In the genomic region with DNA sequence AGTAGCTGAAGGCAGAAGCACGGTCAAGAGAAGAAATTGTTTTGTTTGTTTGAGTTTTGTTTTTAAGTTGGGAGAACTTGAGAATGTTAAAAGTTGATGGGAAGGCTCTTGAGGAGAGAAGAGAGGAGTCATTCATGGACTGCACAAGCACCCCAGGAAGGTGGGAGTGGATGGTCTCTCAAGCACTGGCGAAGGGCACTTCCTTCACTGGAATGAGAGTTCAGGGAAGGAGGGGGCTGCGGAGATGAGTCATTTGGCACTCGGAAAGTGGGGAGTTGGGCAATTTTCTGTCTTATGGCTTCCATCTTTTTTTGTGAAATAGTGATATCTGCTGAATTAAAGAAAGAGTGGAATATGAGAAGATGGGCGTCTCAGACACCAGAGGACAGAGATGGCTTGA, we compare ENCODE assay signal across 24 cellular contexts.
"Had no signal": no experiment of that assay in that cellular context is flagged by ENCODE, and none has a peak within 500 bp of the region (broad histone marks: within the 10 kb centered on the region; RNA-seq: fewer than 3 reads in every experiment).

No MANE protein-coding gene starts in this region.

- H3K9me3 Mint-ChIP-seq: dendritic cell treated with granulocyte-macrophage colony-stimulating factor and Interleukin-4, amounts not matched to agents 40 ng/mL and 50 ng/mL, for 4 days; naive thymus-derived CD8-positive, alpha-beta T cell; nephron progenitor cell; stimulated activated effector memory CD8-positive, alpha-beta T cell treated with anti-CD3 and anti-CD28 coated beads, Interleukin-12 subunit alpha, Interleukin-12 subunit beta, amount 100 ng/mL, for 72 hours; type B pancreatic cell had no signal

- ATAC-seq: left colon; left ventricle myocardium superior; lower lobe of right lung; naive thymus-derived CD8-positive, alpha-beta T cell; sciatic nerve; stimulated activated effector memory CD8-positive, alpha-beta T cell treated with anti-CD3 and anti-CD28 coated beads, Interleukin-12 subunit alpha, Interleukin-12 subunit beta, amount 100 ng/mL, for 72 hours had no signal

- H3K4me1 ChIP-seq: colonic mucosa, esophagus muscularis mucosa, prostate gland, right atrium auricular region, tibial artery had no signal

- H3K4me1 Mint-ChIP-seq: immature natural killer cell; naive thymus-derived CD8-positive, alpha-beta T cell; nephron progenitor cell; stimulated activated effector memory CD8-positive, alpha-beta T cell treated with anti-CD3 and anti-CD28 coated beads, Interleukin-12 subunit alpha, Interleukin-12 subunit beta, amount 100 ng/mL, for 72 hours had no signal

- H3K9me3 ChIP-seq: colonic mucosa, esophagus muscularis mucosa, lower lobe of right lung, prostate gland, right atrium auricular region, stomach, tibial artery had no signal

- H3K27me3 Mint-ChIP-seq: type B pancreatic cell had no signal

- H3K4me3 ChIP-seq: colonic mucosa, esophagus muscularis mucosa, lower lobe of right lung, prostate gland, right atrium auricular region, stomach, tibial artery had no signal

- H3K36me3 Mint-ChIP-seq: stimulated activated effector memory CD8-positive, alpha-beta T cell treated with anti-CD3 and anti-CD28 coated beads, Interleukin-12 subunit alpha, Interleukin-12 subunit beta, amount 100 ng/mL, for 72 hours; type B pancreatic cell had no signal

- H3K27ac ChIP-seq: colonic mucosa, esophagus muscularis mucosa, prostate gland, right atrium auricular region, tibial artery had no signal

- H3K27ac Mint-ChIP-seq: dendritic cell treated with granulocyte-macrophage colony-stimulating factor and Interleukin-4, amounts not matched to agents 40 ng/mL and 50 ng/mL, for 4 days; immature natural killer cell; naive thymus-derived CD8-positive, alpha-beta T cell; nephron progenitor cell; stimulated activated effector memory CD8-positive, alpha-beta T cell treated with anti-CD3 and anti-CD28 coated beads, Interleukin-12 subunit alpha, Interleukin-12 subunit beta, amount 100 ng/mL, for 72 hours; type B pancreatic cell had no signal

- H3K27me3 ChIP-seq: colonic mucosa, esophagus muscularis mucosa, right atrium auricular region, stomach, tibial artery had no signal

- H3K4me3 Mint-ChIP-seq: dendritic cell treated with granulocyte-macrophage colony-stimulating factor and Interleukin-4, amounts not matched to agents 40 ng/mL and 50 ng/mL, for 4 days; immature natural killer cell; naive thymus-derived CD8-positive, alpha-beta T cell; nephron progenitor cell; stimulated activated effector memory CD8-positive, alpha-beta T cell treated with anti-CD3 and anti-CD28 coated beads, Interleukin-12 subunit alpha, Interleukin-12 subunit beta, amount 100 ng/mL, for 72 hours; type B pancreatic cell had no signal

- DNase-seq: colonic mucosa; effector memory CD4-positive, alpha-beta T cell; hypothalamus; immature natural killer cell; islet precursor cell; kidney glomerular epithelial cell; left colon; left ventricle myocardium superior; lower lobe of right lung; naive thymus-derived CD8-positive, alpha-beta T cell; nephron progenitor cell; nucleus accumbens; stimulated activated CD4-positive, alpha-beta T cell treated with anti-CD3 and anti-CD28 coated beads, Interleukin-2, amount 100 ng/mL, for 24 hours; stimulated activated CD4-positive, alpha-beta T cell treated with anti-CD3 and anti-CD28 coated beads, Interleukin-4, amount 100 ng/mL, for 24 hours; stimulated activated naive CD4-positive, alpha-beta T cell treated with Interleukin-2 at 50 U/mL for 16 hours; stomach; tibial artery had no signal

- H3K36me3 ChIP-seq: colonic mucosa, esophagus muscularis mucosa, lower lobe of right lung, prostate gland, right atrium auricular region, tibial artery had no signal
